ENCODE assay signal across 8 cellular contexts in the genomic region with DNA sequence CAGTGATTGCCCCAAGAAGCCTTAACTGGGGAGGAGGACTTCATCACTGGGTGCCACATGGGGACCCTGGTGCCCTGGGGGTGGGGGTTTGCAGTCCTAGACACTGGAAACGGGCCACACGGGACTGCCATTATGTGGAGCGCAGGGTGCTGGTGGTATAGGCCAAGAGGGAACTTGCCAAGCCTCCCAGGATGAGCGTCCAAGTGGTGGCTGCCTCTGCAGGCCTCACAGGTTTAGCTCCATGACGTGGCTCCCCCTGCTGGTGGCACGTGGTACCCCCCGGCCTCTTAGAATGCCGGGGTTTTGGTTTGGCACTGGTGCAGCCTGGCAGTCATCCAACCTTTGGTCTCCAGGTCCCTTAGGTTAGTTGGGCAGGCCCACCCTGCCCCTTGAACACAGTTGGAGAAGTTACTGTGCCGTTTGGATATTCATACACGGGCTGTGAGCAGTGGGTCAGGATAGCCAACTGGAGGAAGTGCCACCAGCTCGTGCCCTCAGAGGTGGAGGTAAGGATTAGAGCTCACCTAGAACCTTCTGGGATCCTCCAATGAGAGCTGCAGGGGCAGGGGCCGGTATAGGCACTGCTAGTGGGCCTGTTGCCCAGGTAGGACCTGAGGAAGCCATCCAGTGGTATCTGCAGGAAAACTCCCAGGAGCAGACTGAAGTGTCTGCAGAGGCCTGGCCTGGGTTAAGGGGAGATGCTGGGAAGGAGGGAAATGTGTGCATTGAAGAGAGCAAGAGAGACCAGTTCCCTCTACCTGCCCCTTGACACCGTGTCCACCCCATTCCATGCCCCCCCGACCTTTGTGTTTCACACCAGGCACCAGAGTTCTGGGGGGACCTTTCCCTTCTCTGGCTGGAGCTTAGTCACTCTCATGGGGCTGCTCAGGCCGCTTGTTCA. TPM values are rescaled to one million over a fixed set of nuclear protein-coding genes. Genes with fewer than 3 reads are reported as not detected.
DNase-seq lines count a peak whose midpoint lies in the region; ATAC-seq and TF ChIP-seq lines count a peak whose summit lies in the region.

No MANE protein-coding gene starts in this region.

- H3K9me2 ChIP-seq in MM.1S (replicated peaks; ENCODE audit: insufficient read depth, low read length), result no peaks in the 10 kb centered on the region

- peaks cover 52% of the 10 kb centered on the region for H3F3A ChIP-seq in MM.1S (ENCODE audit: insufficient read depth, low read length)

- H3K4me3 ChIP-seq in MM.1S (ENCODE audit: low read length) (no peak overlapping the region), SJCRH30 (no peak overlapping the region), gastroesophageal sphincter (no peak overlapping the region), suprapubic skin (no peak overlapping the region)

- H3K27ac ChIP-seq in MM.1S (ENCODE audit: low read length), result peak overlapping the region; percentile 56; the same call in 1 of the 2 replicates
- H3K27ac ChIP-seq in SJCRH30, result no peak overlapping the region
- H3K27ac ChIP-seq in gastroesophageal sphincter, result peak overlapping the region; percentile 22 to 85 (median 80)
- peak overlapping the region; percentile 73 for H3K27ac ChIP-seq in suprapubic skin

- 20 to 57% methylated on average over 2 to 6 of the region's 15 CpGs for WGBS in gastroesophageal sphincter (ENCODE audit: low coverage in 1 of 2), 2 donors
- WGBS in suprapubic skin, result 17% methylated on average over 11 of the region's 15 CpGs

- ATAC-seq in GM18520 (IDR thresholded peaks at IDR 0.05; ENCODE audit: unreplicated experiment) (peak; percentile 12), gastroesophageal sphincter (peak; percentile 58)

- peaks cover 17% of the 10 kb centered on the region for H3K4me1 ChIP-seq in MM.1S (ENCODE audit: low read length)
- peaks cover 11% of the 10 kb centered on the region for H3K4me1 ChIP-seq in SJCRH30
- H3K4me1 ChIP-seq in gastroesophageal sphincter, result peaks cover 0 to 57% (median 33%) of the 10 kb centered on the region in 3 donors
- peaks cover 39% of the 10 kb centered on the region for H3K4me1 ChIP-seq in suprapubic skin

- H3K27me3 ChIP-seq in MM.1S (replicated peaks; ENCODE audit: insufficient read depth, low read length) (no peaks in the 10 kb centered on the region), SJCRH30 (no peaks in the 10 kb centered on the region), gastroesophageal sphincter (no peaks in the 10 kb centered on the region), suprapubic skin (no peaks in the 10 kb centered on the region)

- peaks cover 39% of the 10 kb centered on the region for H4K20me1 ChIP-seq in MM.1S (ENCODE audit: insufficient read depth, low read length)

- no peak overlapping the region for H2AFZ ChIP-seq in MM.1S (ENCODE audit: low read length)

- H3K4me2 ChIP-seq in MM.1S (ENCODE audit: low read depth, low read length), result no peak overlapping the region

- no peak for TF ChIP-seq EP300 in gastroesophageal sphincter (IDR thresholded peaks at IDR 0.05)
- no peak for TF ChIP-seq EP300 in suprapubic skin (IDR thresholded peaks at IDR 0.05)

- TF ChIP-seq POLR2A in gastroesophageal sphincter (IDR thresholded peaks at IDR 0.05) (no peak), suprapubic skin (IDR thresholded peaks at IDR 0.05) (no peak)

- H3K36me3 ChIP-seq in MM.1S (replicated peaks; ENCODE audit: insufficient read depth, low read length) (peaks cover 2% of the 10 kb centered on the region; the same call in 1 of the 2 replicates), SJCRH30 (peaks cover 42% of the 10 kb centered on the region), gastroesophageal sphincter (peaks cover 0 to 27% of the 10 kb centered on the region in 2 donors), suprapubic skin (peaks cover 18% of the 10 kb centered on the region)

- peaks cover 35% of the 10 kb centered on the region for H3K79me2 ChIP-seq in MM.1S (ENCODE audit: low read length)

- H3K9ac ChIP-seq in MM.1S (ENCODE audit: low read length), result no peak overlapping the region

- H3K9me3 ChIP-seq in MM.1S (replicated peaks; ENCODE audit: insufficient read depth, low read length), result no peaks in the 10 kb centered on the region
- H3K9me3 ChIP-seq in SJCRH30 (replicated peaks), result no peaks in the 10 kb centered on the region
- H3K9me3 ChIP-seq in gastroesophageal sphincter, result no peaks in the 10 kb centered on the region
- H3K9me3 ChIP-seq in suprapubic skin, result no peaks in the 10 kb centered on the region

- DNase-seq in 8988T (peak; percentile 90), MM.1S (peak; percentile 89), SJCRH30 (peak; percentile 91 to 95), occipital lobe (lab: John Stamatoyannopoulos, UW) (peak; percentile 57), suprapubic skin (ENCODE audit: low spot score in 2 of 2) (peak; percentile 96 to 97)
- DNase-seq in activated naive CD4-positive, alpha-beta T cell treated with Interleukin-2 at 50 U/mL for 16 hours, result peak; percentile 90

- TF ChIP-seq CTCF in MM.1S (IDR thresholded peaks at IDR 0.05; ENCODE audit: low read length) (peak; percentile 80), gastroesophageal sphincter (IDR thresholded peaks at IDR 0.05) (peak; percentile 88 to 98 (median 95)), suprapubic skin (IDR thresholded peaks at IDR 0.05) (peak; percentile 92 to 96)

RNA-seq across cellular contexts. Expression of a gene that starts 5.7 kb away (rescaled TPM):
- total RNA-seq in SJCRH30 (2014; rRNA removed; shearing (Covaris generic)), result 1,694 and 1,855 TPM in 2 replicates
- total RNA-seq in gastroesophageal sphincter (100 to 1,000 TPM; 683 to 866 (median 805) TPM), occipital lobe (647 TPM), suprapubic skin (1,000 to 10,000 TPM in 3 of 4 donors, 100 to 1,000 TPM in 1; 781 to 1,090 (median 1,063) TPM)
